Comparison of ENCODE assay signal across 20 cellular contexts in the genomic region with DNA sequence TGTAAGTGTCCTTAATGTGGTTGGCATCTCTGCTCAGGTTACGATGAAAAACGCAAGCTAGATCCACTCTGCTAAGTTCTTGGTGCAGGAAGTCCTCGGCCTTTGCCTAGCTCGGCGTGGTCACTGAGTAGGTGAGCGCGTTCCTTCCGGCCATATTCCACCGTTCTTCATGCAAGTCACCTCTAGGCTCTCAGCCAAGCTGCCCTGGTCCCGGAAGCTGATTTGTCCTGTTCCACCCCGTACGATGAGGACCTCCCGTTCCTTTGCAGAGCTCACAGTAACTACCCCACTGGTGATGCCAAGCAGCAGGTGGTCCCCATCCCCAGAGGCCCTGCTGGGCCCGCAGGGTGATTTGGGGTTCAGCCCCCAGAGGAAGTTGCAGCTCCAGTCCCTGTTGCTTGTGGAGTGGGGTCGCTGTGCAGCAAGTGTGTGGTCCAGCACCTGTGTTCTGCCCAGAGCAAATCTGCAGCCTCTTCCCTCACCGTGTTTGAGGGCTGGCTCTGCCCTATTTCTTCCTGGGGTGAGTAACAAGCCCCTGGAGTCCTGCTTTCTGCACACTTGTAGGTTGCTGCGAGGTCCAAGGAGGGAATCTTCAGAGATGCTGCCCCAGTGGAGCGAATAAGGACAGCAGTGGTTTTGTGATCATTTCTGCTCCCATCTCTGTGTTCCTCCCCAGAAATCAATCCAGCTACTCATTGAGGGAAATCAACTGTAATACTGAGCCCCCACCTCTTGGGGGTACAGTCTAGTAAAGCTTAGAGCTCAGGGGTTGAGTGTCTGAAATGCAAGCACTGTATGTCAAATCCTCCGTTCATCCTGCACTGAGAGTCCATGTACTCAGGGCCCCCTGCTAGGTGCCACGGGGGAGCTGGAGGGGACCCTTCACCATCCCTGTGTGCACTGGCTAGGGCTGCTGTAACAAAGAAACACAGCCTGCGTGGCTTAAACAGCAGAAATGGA. TPM values are rescaled to one million over a fixed set of nuclear protein-coding genes. Genes with fewer than 3 reads are reported as not detected.
DNase-seq lines count a peak whose midpoint lies in the region; ATAC-seq and TF ChIP-seq lines count a peak whose summit lies in the region.
"Had no signal": no experiment of that assay in that cellular context is flagged by ENCODE, and none has a peak within 500 bp of the region (broad histone marks: within the 10 kb centered on the region; RNA-seq: fewer than 3 reads in every experiment).

No MANE protein-coding gene starts in this region.

- intact Hi-C loops in Right ventricle myocardium inferior (cut with DNase I) (no loop called here), left ventricle myocardium superior (cut with micrococcal nuclease) (no loop called here)

- TF ChIP-seq POLR2A in NB4 (IDR thresholded peaks at IDR 0.05; ENCODE audit: extremely low read depth, insufficient read length): no peak

- TF ChIP-seq CTCF in NB4 (IDR thresholded peaks at IDR 0.05; ENCODE audit: low read depth, low read length) (no peak), choroid plexus epithelial cell (conservative IDR thresholded peaks at IDR 0.05; ENCODE audit: low read depth, low read length) (peak; percentile 1)

- ATAC-seq in Right ventricle myocardium inferior (no peak), left ventricle myocardium superior (no peak), HG02970 (IDR thresholded peaks at IDR 0.05; ENCODE audit: low FRiP score, unreplicated experiment) (no peak)
- ATAC-seq: activated T-cell treated with anti-CD3 and anti-CD28 coated beads, Interleukin-2, amount 50 U/mL, for 4 hours had no signal

- DNase-seq in Right ventricle myocardium inferior (ENCODE audit: missing footprints) (peak; percentile 45), left ventricle myocardium superior (no peak), NB4 (ENCODE audit: low read depth) (peak; percentile 22), choroid plexus epithelial cell (ENCODE audit: low read depth) (no peak), NCI-H526 (lab: John Stamatoyannopoulos, UW) (no peak), LoVo (ENCODE audit: low spot score) (no peak), anterior cingulate cortex (lab: John Stamatoyannopoulos, UW) (no peak)
- DNase-seq: activated CD4-positive, alpha-beta memory T cell treated with anti-CD3 and anti-CD28 coated beads for 36 hours; activated naive CD4-positive, alpha-beta T cell treated with anti-CD3 and anti-CD28 coated beads, Interleukin-2, amount 50 U/mL, for 16 hours; activated T-cell treated with anti-CD3 and anti-CD28 coated beads, Interleukin-2, amount 50 U/mL, for 4 hours; NCI-H1694 treated with DMSO at 0.1 percent for 48 hours; nephron progenitor cell; SIG-M5; T-helper 1 cell had no signal

- H3K4me3 ChIP-seq in NB4 (ENCODE audit: low read depth, low read length) (no peak overlapping the region), choroid plexus epithelial cell (ENCODE audit: low read depth, low read length) (no peak overlapping the region)
- H3K4me3 ChIP-seq: coronary artery, hepatocyte, thoracic aorta had no signal

RNA-seq across cellular contexts. Expression of a gene that starts 2.3 kb away (rescaled TPM):
- total RNA-seq in Right ventricle myocardium inferior: not detected
- not detected for total RNA-seq in left ventricle myocardium superior
- total RNA-seq: activated CD4-positive, alpha-beta memory T cell treated with anti-CD3 and anti-CD28 coated beads for 36 hours; activated T-cell treated with anti-CD3 and anti-CD28 coated beads, Interleukin-2, amount 50 U/mL, for 4 hours; MCF 10A; pulmonary artery endothelial cell had no signal

Comparison
In these comparisons a context has a peak if more than half of its experiments do, and no peak if none do; other contexts are left out.
1. DNase-seq: peak in Right ventricle myocardium inferior (single experiment) and NB4 (single experiment); none in left ventricle myocardium superior (single experiment), choroid plexus epithelial cell (single experiment), NCI-H526 (0 of 2), LoVo (single experiment) and anterior cingulate cortex (0 of 58).